In the genomic region with DNA sequence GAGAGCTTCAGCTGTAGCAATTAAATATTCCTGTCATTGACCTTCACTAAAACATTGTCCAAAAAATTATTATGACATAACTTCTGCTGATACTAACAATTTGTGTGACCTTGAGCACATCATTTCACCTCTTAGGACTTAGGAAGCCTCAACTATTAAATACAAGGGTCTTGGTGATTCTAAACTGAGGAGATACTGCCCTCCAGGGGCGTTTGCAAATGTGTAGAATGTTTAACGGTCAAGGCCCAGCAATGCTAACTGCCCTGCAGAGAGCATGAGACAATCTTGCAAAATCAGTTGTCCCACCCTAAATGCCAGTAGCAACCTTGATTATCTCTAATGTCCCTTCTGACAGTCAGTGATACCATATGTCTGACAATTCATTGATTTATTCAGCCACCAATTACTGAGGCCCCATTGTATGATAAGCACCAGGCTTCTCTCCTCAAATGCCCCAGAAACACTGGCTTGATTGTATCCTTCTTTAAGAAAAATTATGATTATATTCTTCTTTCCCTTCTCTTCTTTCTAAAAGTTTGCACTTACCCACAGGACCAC, we compare ENCODE assay signal across 8 cellular contexts.
DNase-seq lines count a peak whose midpoint lies in the region; ATAC-seq, FAIRE-seq and TF ChIP-seq lines count a peak whose summit lies in the region.

No MANE protein-coding gene starts in this region.

- WGBS in SK-N-SH (ENCODE audit: low lambda C conversion rate), result 5% methylated on average over 2 of the region's 2 CpGs
- 16 to 22% methylated on average over 2 of the region's 2 CpGs for WGBS in sigmoid colon, 2 donors

- H3K9me3 ChIP-seq in SK-N-SH (no peaks in the 10 kb centered on the region), sigmoid colon (no peaks in the 10 kb centered on the region)

- intact Hi-C loops in sigmoid colon (cut with DNase I), result loop anchor here (5.0 kb wide), 1 partner anchor 287 kb away; no protein-coding TSS in a partner anchor

- DNase-seq in D721Med (ENCODE audit: insufficient read length, low spot score) (no peak), HEK293T (ENCODE audit: extremely low spot score) (peak; percentile 34), SK-N-SH (peak; percentile 30), iPS-NIHi11 (ENCODE audit: low spot score) (peak; percentile 37), sigmoid colon (no peak)
- no peak for DNase-seq in central memory CD4-positive, alpha-beta T cell

- no peaks in the 10 kb centered on the region for H3F3A ChIP-seq in SK-N-SH (replicated peaks; ENCODE audit: insufficient read depth)

- no peak for FAIRE-seq in D721Med (lab: Jason Lieb, UNC)

- H4K20me1 ChIP-seq in SK-N-SH (ENCODE audit: insufficient read depth), result no peaks in the 10 kb centered on the region

- TF ChIP-seq EP300 in SK-N-SH (IDR thresholded peaks at IDR 0.05; ENCODE audit: borderline replicate concordance in 1 of 2, low read depth in 1 of 2, low read length in 1 of 2), result no peak
- TF ChIP-seq EP300 in sigmoid colon (IDR thresholded peaks at IDR 0.05), result no peak

- TF ChIP-seq POLR2A in sigmoid colon (IDR thresholded peaks at IDR 0.05), result no peak

- H3K4me3 ChIP-seq in SK-N-SH (ENCODE audit: low read depth in 2 of 2, low read length in 1 of 2), result peak overlapping the region in 1 of 2 experiments; percentile 29; a peak in 1 of 4 replicates
- H3K4me3 ChIP-seq in sigmoid colon, result no peak overlapping the region

- no peaks in the 10 kb centered on the region for H3K9me2 ChIP-seq in SK-N-SH

- H3K27me3 ChIP-seq in SK-N-SH (ENCODE audit: insufficient read depth), result no peaks in the 10 kb centered on the region
- no peaks in the 10 kb centered on the region for H3K27me3 ChIP-seq in sigmoid colon

- peak; percentile 70 for TF ChIP-seq RAD21 in SK-N-SH (IDR thresholded peaks at IDR 0.05; ENCODE audit: low read length)

- H2AFZ ChIP-seq in SK-N-SH (ENCODE audit: low read depth), result no peak overlapping the region

- H3K27ac ChIP-seq in SK-N-SH (ENCODE audit: low read depth in 2 of 2, low read length in 1 of 2) (no peak overlapping the region), sigmoid colon (no peak overlapping the region)

- no peak for ATAC-seq in GM18520 (IDR thresholded peaks at IDR 0.05; ENCODE audit: unreplicated experiment)
- ATAC-seq in GM18861 (IDR thresholded peaks at IDR 0.05; ENCODE audit: unreplicated experiment), result no peak

- H3K4me1 ChIP-seq in SK-N-SH (ENCODE audit: control insufficient read depth in 1 of 2, insufficient read depth in 2 of 2, low read depth in 1 of 2, low read length in 1 of 2) (no peaks in the 10 kb centered on the region; a peak in 1 of 4 replicates), sigmoid colon (no peaks in the 10 kb centered on the region)

- H3K4me2 ChIP-seq in SK-N-SH, result no peak overlapping the region

- peak; percentile 37 for TF ChIP-seq CTCF in D721Med (IDR thresholded peaks at IDR 0.05; ENCODE audit: insufficient read depth, missing control alignments)
- TF ChIP-seq CTCF in SK-N-SH (IDR thresholded peaks at IDR 0.05), result peak; percentile 36; the same call in 1 of the 2 replicates
- peak in 2 of 4 experiments; percentile 13 to 25 for TF ChIP-seq CTCF in sigmoid colon (IDR thresholded peaks at IDR 0.05)

- CTCF ChIA-PET in HEK293T (lab: Yijun Ruan, JAX) (interaction anchor here (0.6 to 0.9 kb wide), 2 partner anchors 145 to 423 kb away, joined by 3 to 5 read pairs; no protein-coding TSS in a partner anchor), SK-N-SH (lab: Yijun Ruan, JAX) (interaction anchor here (0.7 to 2.8 kb wide), 9 partner anchors 8 to 289 kb away, joined by 3 to 18 read pairs (median 3); no protein-coding TSS in a partner anchor)

- H3K36me3 ChIP-seq in SK-N-SH (replicated peaks in 1 of 2; ENCODE audit: control insufficient read depth in 1 of 2, insufficient read depth in 2 of 2, low read length in 1 of 2), result no peaks in the 10 kb centered on the region
- H3K36me3 ChIP-seq in sigmoid colon, result no peaks in the 10 kb centered on the region

- no peaks in the 10 kb centered on the region for H3K79me2 ChIP-seq in SK-N-SH (ENCODE audit: insufficient read depth)

- POLR2A ChIA-PET in HEK293T (lab: Yijun Ruan, JAX) (no interaction called here), SK-N-SH (lab: Yijun Ruan, JAX) (no interaction called here)

- H3K9ac ChIP-seq in SK-N-SH, result no peak overlapping the region

TF ChIP-seq in HEK293T, 16 proteins besides CTCF, POLR2A, EP300 and RAD21:
- no peak for TF ChIP-seq ARNT (IDR thresholded peaks at IDR 0.05)
- no peak for TF ChIP-seq SUZ12 (IDR thresholded peaks at IDR 0.05)
- TF ChIP-seq FOXM1 (IDR thresholded peaks at IDR 0.05; ENCODE audit: borderline replicate concordance), result no peak
- no peak for TF ChIP-seq LEF1 (IDR thresholded peaks at IDR 0.05; ENCODE audit: borderline replicate concordance)
- no peak for TF ChIP-seq TARDBP (IDR thresholded peaks at IDR 0.05)
- TF ChIP-seq FOXA1 (IDR thresholded peaks at IDR 0.05), result no peak

TF ChIP-seq in SK-N-SH, 30 proteins besides CTCF, POLR2A, EP300 and RAD21:
- no peak for TF ChIP-seq NRF1 (IDR thresholded peaks at IDR 0.05; ENCODE audit: low read depth, low read length)
- TF ChIP-seq SMC3 (IDR thresholded peaks at IDR 0.05; ENCODE audit: low read depth, low read length), result 0 out of 2 replicates have a peak, but pooled peaks have one; percentile 25

Comparison
In these comparisons a context has a peak if more than half of its experiments do, and no peak if none do; other contexts are left out.
1. DNase-seq: peak in HEK293T (single experiment), SK-N-SH (single experiment) and iPS-NIHi11 (single experiment); none in D721Med (single experiment), central memory CD4-positive, alpha-beta T cell (single experiment) and sigmoid colon (single experiment).